20 cellular contexts compared by ENCODE assay signal in the genomic region with DNA sequence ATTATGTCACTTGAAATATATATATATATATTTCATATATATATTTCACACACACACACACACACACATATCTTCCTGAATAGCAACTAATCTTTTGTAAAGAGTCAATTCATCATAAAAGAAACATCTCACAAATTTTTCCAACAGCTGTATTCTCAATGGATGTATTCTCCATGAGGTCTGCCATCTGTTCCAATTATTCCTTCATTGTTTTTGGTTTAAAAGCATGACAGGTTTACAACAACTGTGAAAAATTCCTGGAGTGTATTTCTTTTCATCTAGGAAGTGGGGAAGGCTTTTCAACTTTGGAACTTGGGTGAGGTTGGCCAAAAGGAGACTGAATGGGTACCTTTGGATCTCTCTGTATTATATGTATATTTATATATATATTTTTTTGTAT.
DNase-seq lines count a peak whose midpoint lies in the region; ATAC-seq lines count a peak whose summit lies in the region.
"Had no signal": no experiment of that assay in that cellular context is flagged by ENCODE, and none has a peak within 500 bp of the region (broad histone marks: within the 10 kb centered on the region; RNA-seq: fewer than 3 reads in every experiment).

No MANE protein-coding gene starts in this region.

- DNase-seq in NCI-H1694 (lab: John Stamatoyannopoulos, UW): peak; percentile 13
- DNase-seq in NCI-H524 (lab: John Stamatoyannopoulos, UW): peak; percentile 2 to 64
- DNase-seq in memory B cell (ENCODE audit: low spot score in 2 of 2): no peak
- DNase-seq in skeletal muscle cell (ENCODE audit: low read depth): peak; percentile 13
- no peak for DNase-seq in SHP77 (lab: John Stamatoyannopoulos, UW)
- no peak for DNase-seq in activated CD4-positive, alpha-beta T cell treated with anti-CD3 and anti-CD28 coated beads, Interleukin-2, amount 50 U/mL, for 1 hour
- DNase-seq in activated gamma-delta T cell (lab: John Stamatoyannopoulos, UW): no peak
- DNase-seq: 8988T; CD4-positive, alpha-beta memory T cell; DMS153; DMS79; GF-D8; GOT3; H7; HFFc6; IMR-90 had no signal

- H3K36me3 Mint-ChIP-seq in memory B cell: peaks cover 4% of the 10 kb centered on the region

- H3K27me3 Mint-ChIP-seq in memory B cell: no peaks in the 10 kb centered on the region
- H3K27me3 Mint-ChIP-seq: CD4-positive, alpha-beta memory T cell had no signal

- no peaks in the 10 kb centered on the region for H3K9me3 Mint-ChIP-seq in memory B cell
- H3K9me3 Mint-ChIP-seq: CD4-positive, alpha-beta memory T cell; HFFc6 had no signal

- no peak overlapping the region for H3K4me3 Mint-ChIP-seq in memory B cell
- H3K4me3 Mint-ChIP-seq: CD14-positive monocyte; CD4-positive, alpha-beta memory T cell; HFFc6 had no signal

- no peak overlapping the region for H3K4me3 ChIP-seq in skeletal muscle cell (ENCODE audit: low read depth, low read length)
- H3K4me3 ChIP-seq: BLaER1 had no signal

- peak overlapping the region; percentile 50 for H3K27ac Mint-ChIP-seq in memory B cell
- H3K27ac Mint-ChIP-seq: CD14-positive monocyte; CD4-positive, alpha-beta memory T cell; HFFc6 had no signal

- peaks cover 6% of the 10 kb centered on the region for H3K4me1 Mint-ChIP-seq in memory B cell
- H3K4me1 Mint-ChIP-seq: CD4-positive, alpha-beta memory T cell had no signal

- ATAC-seq in memory B cell (ENCODE audit: low read depth) (no peak), HG02623 (IDR thresholded peaks at IDR 0.05; ENCODE audit: unreplicated experiment) (no peak)
- ATAC-seq: HCT116 had no signal

Comparison
In these comparisons a context has a peak if more than half of its experiments do, and no peak if none do; other contexts are left out.
1. DNase-seq: peak in NCI-H1694 (single experiment), NCI-H524 (2 of 2) and skeletal muscle cell (single experiment); none in memory B cell (0 of 2), SHP77 (0 of 2), activated CD4-positive, alpha-beta T cell treated with anti-CD3 and anti-CD28 coated beads, Interleukin-2, amount 50 U/mL, for 1 hour (single experiment) and activated gamma-delta T cell (single experiment).